Comparison of ENCODE assay signal across 2 cellular contexts in the genomic region with DNA sequence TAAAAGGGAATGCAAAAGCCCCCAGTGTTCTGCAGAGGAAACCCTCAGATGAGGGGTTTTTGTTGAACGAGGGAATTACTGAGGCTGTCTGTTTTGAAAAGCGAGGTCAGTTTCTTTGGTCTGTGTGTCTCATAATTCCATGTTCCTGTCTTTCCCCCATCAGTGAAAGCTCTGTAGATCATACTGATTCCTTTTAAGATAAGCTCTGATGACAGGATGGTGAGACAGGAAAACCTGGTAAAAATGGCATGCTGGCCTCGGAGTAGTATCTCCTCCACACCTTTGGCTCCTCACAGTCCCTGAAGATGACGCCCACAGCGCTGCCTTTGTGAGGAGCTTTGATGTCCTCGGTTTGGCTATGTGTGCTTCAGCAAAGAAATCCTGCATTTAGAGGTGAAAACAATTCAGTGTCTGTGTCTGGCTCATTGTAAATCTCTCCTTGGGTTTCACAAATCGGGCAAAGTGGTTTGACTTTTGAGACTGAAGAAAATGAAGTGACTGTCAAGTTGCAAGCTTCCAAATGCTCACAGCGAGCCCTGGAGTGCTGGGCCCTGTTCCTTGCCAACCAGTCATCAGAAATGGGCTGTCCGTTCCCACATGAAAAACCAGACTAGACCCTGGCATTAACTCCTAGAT.
TF ChIP-seq lines count a peak whose summit lies in the region.

No MANE protein-coding gene starts in this region.

TF ChIP-seq in K562, 482 proteins besides CTCF, POLR2A, EP300 and RAD21 (continued from another document):
- no peak for TF ChIP-seq RCOR1 (IDR thresholded peaks at IDR 0.05; ENCODE audit: borderline replicate concordance in 1 of 2, low read depth in 2 of 2, low read length in 2 of 2)
- no peak for TF ChIP-seq NBN (IDR thresholded peaks at IDR 0.05; ENCODE audit: low read depth)
- no peak for TF ChIP-seq MBD2 (IDR thresholded peaks at IDR 0.05; ENCODE audit: borderline replicate concordance, low read depth)
- TF ChIP-seq CHD1 (IDR thresholded peaks at IDR 0.05; ENCODE audit: low read length), result no peak
- TF ChIP-seq, protein P1, sequence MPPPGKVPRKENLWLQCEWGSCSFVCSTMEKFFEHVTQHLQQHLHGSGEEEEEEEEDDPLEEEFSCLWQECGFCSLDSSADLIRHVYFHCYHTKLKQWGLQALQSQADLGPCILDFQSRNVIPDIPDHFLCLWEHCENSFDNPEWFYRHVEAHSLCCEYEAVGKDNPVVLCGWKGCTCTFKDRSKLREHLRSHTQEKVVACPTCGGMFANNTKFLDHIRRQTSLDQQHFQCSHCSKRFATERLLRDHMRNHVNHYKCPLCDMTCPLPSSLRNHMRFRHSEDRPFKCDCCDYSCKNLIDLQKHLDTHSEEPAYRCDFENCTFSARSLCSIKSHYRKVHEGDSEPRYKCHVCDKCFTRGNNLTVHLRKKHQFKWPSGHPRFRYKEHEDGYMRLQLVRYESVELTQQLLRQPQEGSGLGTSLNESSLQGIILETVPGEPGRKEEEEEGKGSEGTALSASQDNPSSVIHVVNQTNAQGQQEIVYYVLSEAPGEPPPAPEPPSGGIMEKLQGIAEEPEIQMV (tag; conservative IDR thresholded peaks at IDR 0.05; ENCODE audit: low read depth), result no peak
- no peak for TF ChIP-seq SMAD3 (CRISPR knock-in tag; conservative IDR thresholded peaks at IDR 0.05)
- TF ChIP-seq, protein P2, sequence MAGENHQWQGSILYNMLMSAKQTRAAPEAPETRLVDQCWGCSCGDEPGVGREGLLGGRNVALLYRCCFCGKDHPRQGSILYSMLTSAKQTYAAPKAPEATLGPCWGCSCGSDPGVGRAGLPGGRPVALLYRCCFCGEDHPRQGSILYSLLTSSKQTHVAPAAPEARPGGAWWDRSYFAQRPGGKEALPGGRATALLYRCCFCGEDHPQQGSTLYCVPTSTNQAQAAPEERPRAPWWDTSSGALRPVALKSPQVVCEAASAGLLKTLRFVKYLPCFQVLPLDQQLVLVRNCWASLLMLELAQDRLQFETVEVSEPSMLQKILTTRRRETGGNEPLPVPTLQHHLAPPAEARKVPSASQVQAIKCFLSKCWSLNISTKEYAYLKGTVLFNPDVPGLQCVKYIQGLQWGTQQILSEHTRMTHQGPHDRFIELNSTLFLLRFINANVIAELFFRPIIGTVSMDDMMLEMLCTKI (IDR thresholded peaks at IDR 0.05; ENCODE audit: partially characterized antibody), result no peak
- no peak for TF ChIP-seq MAFK (IDR thresholded peaks at IDR 0.05; ENCODE audit: low read length)
- no peak for TF ChIP-seq ELF1 (tag; IDR thresholded peaks at IDR 0.05)
- TF ChIP-seq NCOA1 (IDR thresholded peaks at IDR 0.05; ENCODE audit: low read depth), result no peak
TF ChIP-seq in K562: peak in this region for 0.

TF ChIP-seq in liver, 16 proteins besides CTCF, POLR2A, EP300 and RAD21:
- TF ChIP-seq, protein P3, sequence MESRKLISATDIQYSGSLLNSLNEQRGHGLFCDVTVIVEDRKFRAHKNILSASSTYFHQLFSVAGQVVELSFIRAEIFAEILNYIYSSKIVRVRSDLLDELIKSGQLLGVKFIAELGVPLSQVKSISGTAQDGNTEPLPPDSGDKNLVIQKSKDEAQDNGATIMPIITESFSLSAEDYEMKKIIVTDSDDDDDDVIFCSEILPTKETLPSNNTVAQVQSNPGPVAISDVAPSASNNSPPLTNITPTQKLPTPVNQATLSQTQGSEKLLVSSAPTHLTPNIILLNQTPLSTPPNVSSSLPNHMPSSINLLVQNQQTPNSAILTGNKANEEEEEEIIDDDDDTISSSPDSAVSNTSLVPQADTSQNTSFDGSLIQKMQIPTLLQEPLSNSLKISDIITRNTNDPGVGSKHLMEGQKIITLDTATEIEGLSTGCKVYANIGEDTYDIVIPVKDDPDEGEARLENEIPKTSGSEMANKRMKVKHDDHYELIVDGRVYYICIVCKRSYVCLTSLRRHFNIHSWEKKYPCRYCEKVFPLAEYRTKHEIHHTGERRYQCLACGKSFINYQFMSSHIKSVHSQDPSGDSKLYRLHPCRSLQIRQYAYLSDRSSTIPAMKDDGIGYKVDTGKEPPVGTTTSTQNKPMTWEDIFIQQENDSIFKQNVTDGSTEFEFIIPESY (IDR thresholded peaks at IDR 0.05), result no peak
- TF ChIP-seq FOXA2 (IDR thresholded peaks at IDR 0.05) (no peak), YY1 (IDR thresholded peaks at IDR 0.05) (no peak), FOXA1 (IDR thresholded peaks at IDR 0.05) (no peak), NR2F2 (IDR thresholded peaks at IDR 0.05) (no peak), HNF4G (IDR thresholded peaks at IDR 0.05) (no peak)
- TF ChIP-seq, protein P4, sequence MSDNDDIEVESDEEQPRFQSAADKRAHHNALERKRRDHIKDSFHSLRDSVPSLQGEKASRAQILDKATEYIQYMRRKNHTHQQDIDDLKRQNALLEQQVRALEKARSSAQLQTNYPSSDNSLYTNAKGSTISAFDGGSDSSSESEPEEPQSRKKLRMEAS (IDR thresholded peaks at IDR 0.05), result no peak
- TF ChIP-seq, protein P5, sequence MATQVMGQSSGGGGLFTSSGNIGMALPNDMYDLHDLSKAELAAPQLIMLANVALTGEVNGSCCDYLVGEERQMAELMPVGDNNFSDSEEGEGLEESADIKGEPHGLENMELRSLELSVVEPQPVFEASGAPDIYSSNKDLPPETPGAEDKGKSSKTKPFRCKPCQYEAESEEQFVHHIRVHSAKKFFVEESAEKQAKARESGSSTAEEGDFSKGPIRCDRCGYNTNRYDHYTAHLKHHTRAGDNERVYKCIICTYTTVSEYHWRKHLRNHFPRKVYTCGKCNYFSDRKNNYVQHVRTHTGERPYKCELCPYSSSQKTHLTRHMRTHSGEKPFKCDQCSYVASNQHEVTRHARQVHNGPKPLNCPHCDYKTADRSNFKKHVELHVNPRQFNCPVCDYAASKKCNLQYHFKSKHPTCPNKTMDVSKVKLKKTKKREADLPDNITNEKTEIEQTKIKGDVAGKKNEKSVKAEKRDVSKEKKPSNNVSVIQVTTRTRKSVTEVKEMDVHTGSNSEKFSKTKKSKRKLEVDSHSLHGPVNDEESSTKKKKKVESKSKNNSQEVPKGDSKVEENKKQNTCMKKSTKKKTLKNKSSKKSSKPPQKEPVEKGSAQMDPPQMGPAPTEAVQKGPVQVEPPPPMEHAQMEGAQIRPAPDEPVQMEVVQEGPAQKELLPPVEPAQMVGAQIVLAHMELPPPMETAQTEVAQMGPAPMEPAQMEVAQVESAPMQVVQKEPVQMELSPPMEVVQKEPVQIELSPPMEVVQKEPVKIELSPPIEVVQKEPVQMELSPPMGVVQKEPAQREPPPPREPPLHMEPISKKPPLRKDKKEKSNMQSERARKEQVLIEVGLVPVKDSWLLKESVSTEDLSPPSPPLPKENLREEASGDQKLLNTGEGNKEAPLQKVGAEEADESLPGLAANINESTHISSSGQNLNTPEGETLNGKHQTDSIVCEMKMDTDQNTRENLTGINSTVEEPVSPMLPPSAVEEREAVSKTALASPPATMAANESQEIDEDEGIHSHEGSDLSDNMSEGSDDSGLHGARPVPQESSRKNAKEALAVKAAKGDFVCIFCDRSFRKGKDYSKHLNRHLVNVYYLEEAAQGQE (IDR thresholded peaks at IDR 0.05), result no peak
- TF ChIP-seq, protein P6, sequence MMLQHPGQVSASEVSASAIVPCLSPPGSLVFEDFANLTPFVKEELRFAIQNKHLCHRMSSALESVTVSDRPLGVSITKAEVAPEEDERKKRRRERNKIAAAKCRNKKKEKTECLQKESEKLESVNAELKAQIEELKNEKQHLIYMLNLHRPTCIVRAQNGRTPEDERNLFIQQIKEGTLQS (IDR thresholded peaks at IDR 0.05), result no peak
TF ChIP-seq in liver: peak in this region for 0.
